Comparison of ENCODE assay signal across 1 cellular context in the genomic region with DNA sequence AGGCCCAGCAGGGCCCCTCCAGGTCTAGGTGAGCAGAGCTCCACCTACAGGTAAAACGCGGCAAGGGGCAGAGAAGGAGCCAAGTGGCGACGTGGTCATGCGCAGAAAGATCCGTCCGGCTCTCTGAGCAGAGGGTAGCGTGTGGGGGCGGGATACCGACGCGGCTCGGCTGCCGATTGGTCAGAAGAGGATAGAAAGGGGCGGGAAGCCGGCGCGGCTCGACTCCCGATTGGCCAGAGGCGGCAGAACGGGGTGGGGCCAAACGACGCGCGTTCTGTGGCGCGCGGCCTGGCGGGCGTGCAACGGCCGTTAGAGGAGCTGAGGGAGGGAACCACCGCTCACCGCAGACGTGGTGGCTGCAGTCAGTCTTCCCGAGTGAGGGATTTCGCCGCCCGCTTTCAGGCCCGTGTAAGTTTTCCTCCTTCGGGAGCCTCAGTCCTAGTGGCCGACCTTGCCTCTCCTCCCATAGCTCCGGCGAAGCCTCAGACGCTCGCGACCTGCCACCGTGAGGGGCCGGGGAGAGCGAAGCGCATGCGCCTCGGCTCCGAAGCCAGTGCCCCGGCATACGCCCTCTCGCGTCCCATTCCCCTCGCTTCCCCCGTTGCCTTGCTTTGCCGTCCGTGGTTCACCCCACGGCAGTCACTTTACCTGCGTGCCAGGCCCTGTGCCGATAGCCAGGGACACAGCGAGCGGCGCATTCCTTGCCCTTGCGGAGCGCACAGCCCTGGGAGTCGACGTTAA.
TF ChIP-seq lines count a peak whose summit lies in the region.

A gene with protein sequence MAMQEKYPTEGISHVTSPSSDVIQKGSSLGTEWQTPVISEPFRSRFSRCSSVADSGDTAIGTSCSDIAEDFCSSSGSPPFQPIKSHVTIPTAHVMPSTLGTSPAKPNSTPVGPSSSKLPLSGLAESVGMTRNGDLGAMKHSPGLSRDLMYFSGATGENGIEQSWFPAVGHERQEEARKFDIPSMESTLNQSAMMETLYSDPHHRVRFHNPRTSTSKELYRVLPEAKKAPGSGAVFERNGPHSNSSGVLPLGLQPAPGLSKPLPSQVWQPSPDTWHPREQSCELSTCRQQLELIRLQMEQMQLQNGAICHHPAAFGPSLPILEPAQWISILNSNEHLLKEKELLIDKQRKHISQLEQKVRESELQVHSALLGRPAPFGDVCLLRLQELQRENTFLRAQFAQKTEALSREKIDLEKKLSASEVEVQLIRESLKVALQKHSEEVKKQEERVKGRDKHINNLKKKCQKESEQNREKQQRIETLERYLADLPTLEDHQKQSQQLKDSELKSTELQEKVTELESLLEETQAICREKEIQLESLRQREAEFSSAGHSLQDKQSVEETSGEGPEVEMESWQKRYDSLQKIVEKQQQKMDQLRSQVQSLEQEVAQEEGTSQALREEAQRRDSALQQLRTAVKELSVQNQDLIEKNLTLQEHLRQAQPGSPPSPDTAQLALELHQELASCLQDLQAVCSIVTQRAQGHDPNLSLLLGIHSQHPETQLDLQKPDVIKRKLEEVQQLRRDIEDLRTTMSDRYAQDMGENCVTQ (plus strand): TSS at position 298 of the 741 bp plus-strand sequence. CDS start 5,584 bp downstream, outside the sequence.

TF ChIP-seq in HCT116, 20 proteins besides CTCF, POLR2A, EP300 and RAD21 (continued from another document):
- TF ChIP-seq, protein P1, sequence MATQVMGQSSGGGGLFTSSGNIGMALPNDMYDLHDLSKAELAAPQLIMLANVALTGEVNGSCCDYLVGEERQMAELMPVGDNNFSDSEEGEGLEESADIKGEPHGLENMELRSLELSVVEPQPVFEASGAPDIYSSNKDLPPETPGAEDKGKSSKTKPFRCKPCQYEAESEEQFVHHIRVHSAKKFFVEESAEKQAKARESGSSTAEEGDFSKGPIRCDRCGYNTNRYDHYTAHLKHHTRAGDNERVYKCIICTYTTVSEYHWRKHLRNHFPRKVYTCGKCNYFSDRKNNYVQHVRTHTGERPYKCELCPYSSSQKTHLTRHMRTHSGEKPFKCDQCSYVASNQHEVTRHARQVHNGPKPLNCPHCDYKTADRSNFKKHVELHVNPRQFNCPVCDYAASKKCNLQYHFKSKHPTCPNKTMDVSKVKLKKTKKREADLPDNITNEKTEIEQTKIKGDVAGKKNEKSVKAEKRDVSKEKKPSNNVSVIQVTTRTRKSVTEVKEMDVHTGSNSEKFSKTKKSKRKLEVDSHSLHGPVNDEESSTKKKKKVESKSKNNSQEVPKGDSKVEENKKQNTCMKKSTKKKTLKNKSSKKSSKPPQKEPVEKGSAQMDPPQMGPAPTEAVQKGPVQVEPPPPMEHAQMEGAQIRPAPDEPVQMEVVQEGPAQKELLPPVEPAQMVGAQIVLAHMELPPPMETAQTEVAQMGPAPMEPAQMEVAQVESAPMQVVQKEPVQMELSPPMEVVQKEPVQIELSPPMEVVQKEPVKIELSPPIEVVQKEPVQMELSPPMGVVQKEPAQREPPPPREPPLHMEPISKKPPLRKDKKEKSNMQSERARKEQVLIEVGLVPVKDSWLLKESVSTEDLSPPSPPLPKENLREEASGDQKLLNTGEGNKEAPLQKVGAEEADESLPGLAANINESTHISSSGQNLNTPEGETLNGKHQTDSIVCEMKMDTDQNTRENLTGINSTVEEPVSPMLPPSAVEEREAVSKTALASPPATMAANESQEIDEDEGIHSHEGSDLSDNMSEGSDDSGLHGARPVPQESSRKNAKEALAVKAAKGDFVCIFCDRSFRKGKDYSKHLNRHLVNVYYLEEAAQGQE (IDR thresholded peaks at IDR 0.05; ENCODE audit: low read depth), result no peak
- TF ChIP-seq, protein P2, sequence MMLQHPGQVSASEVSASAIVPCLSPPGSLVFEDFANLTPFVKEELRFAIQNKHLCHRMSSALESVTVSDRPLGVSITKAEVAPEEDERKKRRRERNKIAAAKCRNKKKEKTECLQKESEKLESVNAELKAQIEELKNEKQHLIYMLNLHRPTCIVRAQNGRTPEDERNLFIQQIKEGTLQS (IDR thresholded peaks at IDR 0.05), result no peak
- TF ChIP-seq ZNF274 (IDR thresholded peaks at IDR 0.05; ENCODE audit: low read depth, low read length) (no peak), TCF7L2 (IDR thresholded peaks at IDR 0.05; ENCODE audit: borderline replicate concordance, extremely low read depth, insufficient read depth, insufficient read length) (no peak), JUND (IDR thresholded peaks at IDR 0.05) (no peak), FOSL1 (IDR thresholded peaks at IDR 0.05; ENCODE audit: low read depth) (no peak), EZH2phosphoT487 (IDR thresholded peaks at IDR 0.05; ENCODE audit: borderline replicate concordance) (no peak), EGR1 (IDR thresholded peaks at IDR 0.05; ENCODE audit: low read depth) (peak; percentile 90), CBX3 (IDR thresholded peaks at IDR 0.05; ENCODE audit: low read depth) (no peak), EZH2 (IDR thresholded peaks at IDR 0.05) (no peak), SRF (IDR thresholded peaks at IDR 0.05; ENCODE audit: low read depth) (no peak), SIN3A (IDR thresholded peaks at IDR 0.05; ENCODE audit: low read depth) (peak; percentile 76), ELF1 (IDR thresholded peaks at IDR 0.05; ENCODE audit: borderline replicate concordance, low read depth) (no peak), ZFX (IDR thresholded peaks at IDR 0.05) (peak; percentile 52)
- TF ChIP-seq, protein P3, sequence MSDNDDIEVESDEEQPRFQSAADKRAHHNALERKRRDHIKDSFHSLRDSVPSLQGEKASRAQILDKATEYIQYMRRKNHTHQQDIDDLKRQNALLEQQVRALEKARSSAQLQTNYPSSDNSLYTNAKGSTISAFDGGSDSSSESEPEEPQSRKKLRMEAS (IDR thresholded peaks at IDR 0.05), result peak; percentile 57; the same call in 1 of the 2 replicates
